ENCODE assay signal across 8 cellular contexts in the genomic region with DNA sequence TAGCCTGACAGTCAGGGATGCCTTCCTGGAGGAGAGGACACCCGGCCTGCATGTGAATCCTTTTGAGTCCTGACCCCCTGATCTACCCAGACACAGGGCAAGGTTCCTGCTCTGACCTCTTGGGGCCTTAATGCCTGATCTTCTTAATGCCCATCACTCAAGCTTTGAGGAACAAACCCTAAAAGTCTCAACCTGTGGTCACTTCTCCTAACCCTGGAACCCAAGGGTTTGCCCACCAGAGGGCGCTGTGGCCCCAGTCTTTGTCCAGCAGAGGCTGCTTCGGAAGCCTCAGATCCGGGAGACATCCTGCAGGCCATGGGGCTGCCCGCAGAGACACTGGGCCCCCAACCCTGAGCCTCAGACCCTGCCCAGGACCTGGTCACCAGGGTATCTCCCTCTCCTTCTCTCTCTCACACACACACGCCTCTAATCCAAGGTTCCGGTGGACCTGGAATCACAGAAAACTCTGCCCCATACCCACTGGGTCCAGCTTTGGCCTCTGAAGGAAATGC. TPM values are rescaled to one million over a fixed set of nuclear protein-coding genes. Genes with fewer than 3 reads are reported as not detected.
DNase-seq lines count a peak whose midpoint lies in the region; ATAC-seq, FAIRE-seq and TF ChIP-seq lines count a peak whose summit lies in the region.

No MANE protein-coding gene starts in this region.

- H3K4me2 ChIP-seq in A549, result 0 out of 3 replicates have a peak overlapping the region, but pooled peaks have one; percentile 3

- TF ChIP-seq RAD21 in A549 (conservative IDR thresholded peaks at IDR 0.05 in 1 of 2, IDR thresholded peaks at IDR 0.05 in 1 of 2), result peak; percentile 99 to 100

- DNase-seq in A549 (ENCODE audit: low read depth in 1 of 2, low spot score in 1 of 2), result peak; percentile 90 to 98
- peak; percentile 77 for DNase-seq in GM12892 (ENCODE audit: insufficient read length)
- DNase-seq in NCI-H510A treated with DMSO at 0.1 percent for 48 hours (lab: John Stamatoyannopoulos, UW), result peak; percentile 62
- DNase-seq in activated CD4-positive, alpha-beta T cell treated with anti-CD3 and anti-CD28 coated beads, Interleukin-2, amount 50 U/mL, for 1 hour, result peak; percentile 76
- peak; percentile 40 to 69 for DNase-seq in dermis microvascular lymphatic vessel endothelial cell (ENCODE audit: low read depth in 2 of 2)
- peak; percentile 85 for DNase-seq in medulla oblongata (ENCODE audit: extremely low spot score)
- DNase-seq in stimulated activated CD8-positive, alpha-beta memory T cell treated with anti-CD3 and anti-CD28 coated beads, Interleukin-2, amount 100 ng/mL, for 1 hour (ENCODE audit: low read depth in 2 of 2), result peak; percentile 43 to 59

- POLR2A ChIA-PET in A549 (lab: Yijun Ruan, JAX), result interaction anchor here (0.6 to 1.7 kb wide), 3 partner anchors 10 to 333 kb away, joined by 4 to 9 read pairs (median 5); a partner anchor contains a TSS

- H3K4me3 ChIP-seq in A549, result no peak overlapping the region

- peak; percentile 100 for FAIRE-seq in A549 (lab: Jason Lieb, UNC)
- FAIRE-seq in GM12892 (lab: Jason Lieb, UNC), result peak; percentile 83

- CTCF ChIA-PET in A549 (lab: Yijun Ruan, JAX), result interaction anchor here (0.6 to 33.5 kb wide), 81 partner anchors 8 to 1187 kb away, joined by 3 to 1052 read pairs (median 4); a partner anchor contains a TSS

- no peaks in the 10 kb centered on the region for H3K9me3 ChIP-seq in A549

- 22% methylated on average over 7 of the region's 7 CpGs for WGBS in A549 (ENCODE audit: missing lambda C conversion rate)

- TF ChIP-seq EP300 in A549 (IDR thresholded peaks at IDR 0.05), result no peak

- peak; percentile 76 to 88 for ATAC-seq in A549
- no peak for ATAC-seq in GM18870 (IDR thresholded peaks at IDR 0.05; ENCODE audit: unreplicated experiment)

- peaks cover 8% of the 10 kb centered on the region for H3K4me1 ChIP-seq in A549

- TF ChIP-seq POLR2A in A549 (IDR thresholded peaks at IDR 0.05; ENCODE audit: low read length) (no peak), GM12892 (IDR thresholded peaks at IDR 0.05; ENCODE audit: low read depth, low read length) (no peak)

- TF ChIP-seq CTCF in A549 (IDR thresholded peaks at IDR 0.05), result peak; percentile 99

- peak overlapping the region; percentile 12 to 60; a peak in 4 of 6 replicates for H3K27ac ChIP-seq in A549

TF ChIP-seq in A549, 52 proteins besides CTCF, POLR2A, EP300 and RAD21:
- TF ChIP-seq ZC3H11A (IDR thresholded peaks at IDR 0.05) (no peak), BHLHE40 (IDR thresholded peaks at IDR 0.05; ENCODE audit: low read depth, low read length) (no peak), ZFP36 (IDR thresholded peaks at IDR 0.05; ENCODE audit: borderline replicate concordance, partially characterized antibody) (peak; percentile 72), FOSL2 (IDR thresholded peaks at IDR 0.05) (no peak), FOSL2 (CRISPR knock-in tag; IDR thresholded peaks at IDR 0.05) (no peak), SMC3 (IDR thresholded peaks at IDR 0.05) (peak; percentile 99), RFX5 (IDR thresholded peaks at IDR 0.05) (peak; percentile 51; the same call in 1 of the 2 replicates)
- TF ChIP-seq, protein P1, sequence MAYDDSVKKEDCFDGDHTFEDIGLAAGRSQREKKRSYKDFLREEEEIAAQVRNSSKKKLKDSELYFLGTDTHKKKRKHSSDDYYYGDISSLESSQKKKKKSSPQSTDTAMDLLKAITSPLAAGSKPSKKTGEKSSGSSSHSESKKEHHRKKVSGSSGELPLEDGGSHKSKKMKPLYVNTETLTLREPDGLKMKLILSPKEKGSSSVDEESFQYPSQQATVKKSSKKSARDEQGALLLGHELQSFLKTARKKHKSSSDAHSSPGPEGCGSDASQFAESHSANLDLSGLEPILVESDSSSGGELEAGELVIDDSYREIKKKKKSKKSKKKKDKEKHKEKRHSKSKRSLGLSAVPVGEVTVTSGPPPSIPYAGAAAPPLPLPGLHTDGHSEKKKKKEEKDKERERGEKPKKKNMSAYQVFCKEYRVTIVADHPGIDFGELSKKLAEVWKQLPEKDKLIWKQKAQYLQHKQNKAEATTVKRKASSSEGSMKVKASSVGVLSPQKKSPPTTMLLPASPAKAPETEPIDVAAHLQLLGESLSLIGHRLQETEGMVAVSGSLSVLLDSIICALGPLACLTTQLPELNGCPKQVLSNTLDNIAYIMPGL (CRISPR knock-in tag; IDR thresholded peaks at IDR 0.05; ENCODE audit: borderline replicate concordance), result no peak

RNA-seq across cellular contexts. Expression of a gene that starts 9.8 kb away (rescaled TPM):
- polyA plus RNA-seq in A549 (2011; rRNA removed), result 1.3 and 2.1 TPM in 2 replicates
- polyA plus RNA-seq in A549 (2012; cell fraction: cytosol; rRNA removed), result 5.0 and 5.1 TPM in 2 replicates
- 11.4 and 12.1 TPM in 2 replicates for polyA plus RNA-seq in A549 (2012; cell fraction: nucleus; rRNA removed)
- 4.4 to 6.8 TPM (median 5.3 TPM) in 3 replicates for polyA plus RNA-seq in A549 (2017; fragmentation: RNase III; extraction: RNeasy Plus Mini Kit Qiagen cat#74134 plus additional on column Dnase treatment)
- 1.6 and 2.8 TPM in 2 replicates for polyA minus RNA-seq in A549 (2011; rRNA and poly(A)+ RNA removed)
- 1.7 TPM for polyA plus RNA-seq in GM12892 (2012; ENCODE audit: missing spikeins)
- total RNA-seq in dermis microvascular lymphatic vessel endothelial cell, result 0.13 and 0.26 TPM in 2 replicates

RNA-seq across cellular contexts. Expression of a gene that starts 22.4 kb away (rescaled TPM):
- polyA plus RNA-seq in A549 (2011; rRNA removed) (14.6 and 30.5 TPM in 2 replicates), A549 (2017; fragmentation: RNase III; extraction: RNeasy Plus Mini Kit Qiagen cat#74134 plus additional on column Dnase treatment) (88.6 to 99.6 TPM (median 99.5 TPM) in 3 replicates)
- polyA plus RNA-seq in A549 (2012; cell fraction: cytosol; rRNA removed), result 281 and 324 TPM in 2 replicates
- polyA plus RNA-seq in A549 (2012; cell fraction: nucleus; rRNA removed), result 99.6 and 180 TPM in 2 replicates
- polyA minus RNA-seq in A549 (2011; rRNA and poly(A)+ RNA removed), result 2.9 and 3.1 TPM in 2 replicates
- polyA plus RNA-seq in GM12892 (2012; ENCODE audit: missing spikeins), result not detected
- 0.51 and 2.2 TPM in 2 replicates for total RNA-seq in dermis microvascular lymphatic vessel endothelial cell

RNA-seq across cellular contexts. Expression of a gene that starts 30.6 kb away (rescaled TPM):
- polyA plus RNA-seq in A549 (2011; rRNA removed) (343 and 425 TPM in 2 replicates), A549 (2017; fragmentation: RNase III; extraction: RNeasy Plus Mini Kit Qiagen cat#74134 plus additional on column Dnase treatment) (244 to 296 TPM (median 291 TPM) in 3 replicates)
- polyA plus RNA-seq in A549 (2012; cell fraction: cytosol; rRNA removed), result 347 and 383 TPM in 2 replicates
- polyA plus RNA-seq in A549 (2012; cell fraction: nucleus; rRNA removed), result 348 and 443 TPM in 2 replicates
- 154 and 156 TPM in 2 replicates for polyA minus RNA-seq in A549 (2011; rRNA and poly(A)+ RNA removed)
- polyA plus RNA-seq in GM12892 (2012; ENCODE audit: missing spikeins), result 13.4 TPM
- 24.5 and 35.1 TPM in 2 replicates for total RNA-seq in dermis microvascular lymphatic vessel endothelial cell
